In genomic region chr4:74335341-74336019, GRCh38 we compare ENCODE assay signal across 13 cellular contexts. TPM values are rescaled to one million over a fixed set of nuclear protein-coding genes. Genes with fewer than 3 reads are reported as not detected.
DNase-seq lines count a peak whose midpoint lies in the region; ATAC-seq lines count a peak whose summit lies in the region.
"Had no signal": no experiment of that assay in that cellular context is flagged by ENCODE, and none has a peak within 500 bp of the region (broad histone marks: within the 10 kb centered on the region; RNA-seq: fewer than 3 reads in every experiment).

No MANE protein-coding gene starts in this region.

- intact Hi-C loops in posterior cingulate gyrus (cut with DNase I), result no loop called here
- intact Hi-C loops in Right ventricle myocardium inferior (cut with DNase I), result no loop called here

- peak; percentile 95 for DNase-seq in MV-4-11 (lab: John Stamatoyannopoulos, UW)
- DNase-seq in posterior cingulate gyrus, result no peak
- no peak for DNase-seq in Right ventricle myocardium inferior (ENCODE audit: missing footprints)
- DNase-seq in activated naive CD4-positive, alpha-beta T cell treated with anti-CD3 and anti-CD28 coated beads, Interleukin-2, amount 50 U/mL, for 16 hours, result no peak
- DNase-seq in NCI-H82 treated with DMSO at 0.1 percent for 48 hours (lab: John Stamatoyannopoulos, UW; ENCODE audit: unreplicated experiment), result no peak
- DNase-seq: DND-41 had no signal

- ATAC-seq in GM18498 (IDR thresholded peaks at IDR 0.05; ENCODE audit: unreplicated experiment), result peak; percentile 84
- ATAC-seq in GM21360 (IDR thresholded peaks at IDR 0.05; ENCODE audit: unreplicated experiment), result peak; percentile 78
- peak; percentile 67 for ATAC-seq in HG03045 (IDR thresholded peaks at IDR 0.05; ENCODE audit: unreplicated experiment)
- no peak for ATAC-seq in Right ventricle myocardium inferior
- ATAC-seq: activated naive CD4-positive, alpha-beta T cell treated with anti-CD3 and anti-CD28 coated beads, Interleukin-2, amount 50 U/mL, for 72 hours had no signal

RNA-seq across cellular contexts. Expression of gene EPGN, which starts 27.2 kb away (rescaled TPM):
- total RNA-seq in Right ventricle myocardium inferior, result 0.19 TPM
- total RNA-seq: activated CD8-positive, alpha-beta memory T cell treated with anti-CD3 and anti-CD28 coated beads for 36 hours; activated naive CD4-positive, alpha-beta T cell treated with anti-CD3 and anti-CD28 coated beads, Interleukin-2, amount 50 U/mL, for 72 hours; mesenteric fat pad; posterior vena cava had no signal

RNA-seq across cellular contexts. Expression of gene EREG, which starts 29.5 kb away (rescaled TPM):
- not detected for total RNA-seq in Right ventricle myocardium inferior
- total RNA-seq: activated CD8-positive, alpha-beta memory T cell treated with anti-CD3 and anti-CD28 coated beads for 36 hours had no signal
